ENCODE assay signal across 1 cellular context in genomic region chr4:1249148-1249730, GRCh38.
TF ChIP-seq lines count a peak whose summit lies in the region.

No MANE protein-coding gene starts in this region.

TF ChIP-seq in HepG2, 621 proteins besides CTCF, POLR2A, EP300 and RAD21 (continued from another document and continues in another):
- TF ChIP-seq AFF4 (CRISPR knock-in tag; IDR thresholded peaks at IDR 0.05) (no peak), SIX1 (CRISPR knock-in tag; IDR thresholded peaks at IDR 0.05; ENCODE audit: borderline replicate concordance) (no peak), ELF3 (CRISPR knock-in tag; IDR thresholded peaks at IDR 0.05) (no peak), RNF2 (conservative IDR thresholded peaks at IDR 0.05; ENCODE audit: low read depth) (peak; percentile 48; the same call in 1 of the 2 replicates), MXD4 (CRISPR knock-in tag; IDR thresholded peaks at IDR 0.05) (0 out of 2 replicates have a peak, but pooled peaks have one; percentile 44), PRDM4 (CRISPR knock-in tag; IDR thresholded peaks at IDR 0.05; ENCODE audit: borderline replicate concordance) (no peak), TERF1 (CRISPR knock-in tag; IDR thresholded peaks at IDR 0.05) (no peak), ZNF724P (CRISPR knock-in tag; IDR thresholded peaks at IDR 0.05; ENCODE audit: borderline replicate concordance) (peak; percentile 14; the same call in 1 of the 2 replicates), ZNF773 (CRISPR knock-in tag; IDR thresholded peaks at IDR 0.05; ENCODE audit: borderline replicate concordance) (peak; percentile 78; the same call in 1 of the 2 replicates), EED (CRISPR knock-in tag; IDR thresholded peaks at IDR 0.05) (no peak), HCFC1 (IDR thresholded peaks at IDR 0.05; ENCODE audit: low read depth, low read length) (peak; percentile 29), PPARG (CRISPR knock-in tag; conservative IDR thresholded peaks at IDR 0.05) (no peak), CC2D1A (CRISPR knock-in tag; IDR thresholded peaks at IDR 0.05) (no peak), REL (CRISPR knock-in tag; conservative IDR thresholded peaks at IDR 0.05) (no peak), ELF4 (CRISPR knock-in tag; IDR thresholded peaks at IDR 0.05; ENCODE audit: borderline replicate concordance) (no peak), ARNTL (CRISPR knock-in tag; IDR thresholded peaks at IDR 0.05) (peak; percentile 9; the same call in 1 of the 2 replicates), JUND (CRISPR knock-in tag; IDR thresholded peaks at IDR 0.05) (no peak), ZBTB42 (CRISPR knock-in tag; IDR thresholded peaks at IDR 0.05) (no peak; the same call in 1 of the 2 replicates), ZBTB2 (CRISPR knock-in tag; IDR thresholded peaks at IDR 0.05; ENCODE audit: low read depth) (peak; percentile 76), RBM39 (IDR thresholded peaks at IDR 0.05; ENCODE audit: low read depth, low read length, poor library complexity, severe bottlenecking) (peak; percentile 60), KDM5B (CRISPR knock-in tag; IDR thresholded peaks at IDR 0.05; ENCODE audit: borderline replicate concordance) (peak; percentile 44; the same call in 1 of the 2 replicates), ZNF713 (CRISPR knock-in tag; IDR thresholded peaks at IDR 0.05) (0 out of 2 replicates have a peak, but pooled peaks have one; percentile 33), RBFOX2 (IDR thresholded peaks at IDR 0.05; ENCODE audit: low read depth, low read length) (peak; percentile 76), SRY (CRISPR knock-in tag; IDR thresholded peaks at IDR 0.05) (0 out of 2 replicates have a peak, but pooled peaks have one; percentile 24), ETV6 (CRISPR knock-in tag; conservative IDR thresholded peaks at IDR 0.05) (peak; percentile 55; the same call in 1 of the 2 replicates), CENPT (CRISPR knock-in tag; IDR thresholded peaks at IDR 0.05; ENCODE audit: low read depth) (peak; percentile 47; the same call in 1 of the 2 replicates), ZNF441 (CRISPR knock-in tag; IDR thresholded peaks at IDR 0.05; ENCODE audit: borderline replicate concordance) (0 out of 2 replicates have a peak, but pooled peaks have one; percentile 23), ISX (CRISPR knock-in tag; conservative IDR thresholded peaks at IDR 0.05) (0 out of 2 replicates have a peak, but pooled peaks have one; percentile 18), SKI (IDR thresholded peaks at IDR 0.05; ENCODE audit: partially characterized antibody) (peak; percentile 24), SAFB2 (CRISPR knock-in tag; IDR thresholded peaks at IDR 0.05; ENCODE audit: borderline replicate concordance, low read depth) (0 out of 2 replicates have a peak, but pooled peaks have one; percentile 19), SIN3A (IDR thresholded peaks at IDR 0.05; ENCODE audit: borderline replicate concordance, low read depth, low read length) (peak; percentile 21; the same call in 1 of the 2 replicates), EEA1 (CRISPR knock-in tag; IDR thresholded peaks at IDR 0.05; ENCODE audit: borderline replicate concordance) (0 out of 2 replicates have a peak, but pooled peaks have one; percentile 22), RBM22 (optimal IDR thresholded peaks at IDR 0.05; ENCODE audit: low read length) (no peak), CBX1 (IDR thresholded peaks at IDR 0.05; ENCODE audit: low read depth) (no peak), ZNF839 (CRISPR knock-in tag; IDR thresholded peaks at IDR 0.05; ENCODE audit: borderline replicate concordance) (0 out of 2 replicates have a peak, but pooled peaks have one; percentile 18), FLYWCH1 (CRISPR knock-in tag; IDR thresholded peaks at IDR 0.05) (0 out of 2 replicates have a peak, but pooled peaks have one; percentile 68), SALL1 (CRISPR knock-in tag; IDR thresholded peaks at IDR 0.05) (0 out of 2 replicates have a peak, but pooled peaks have one; percentile 40)
- TF ChIP-seq, protein P1, sequence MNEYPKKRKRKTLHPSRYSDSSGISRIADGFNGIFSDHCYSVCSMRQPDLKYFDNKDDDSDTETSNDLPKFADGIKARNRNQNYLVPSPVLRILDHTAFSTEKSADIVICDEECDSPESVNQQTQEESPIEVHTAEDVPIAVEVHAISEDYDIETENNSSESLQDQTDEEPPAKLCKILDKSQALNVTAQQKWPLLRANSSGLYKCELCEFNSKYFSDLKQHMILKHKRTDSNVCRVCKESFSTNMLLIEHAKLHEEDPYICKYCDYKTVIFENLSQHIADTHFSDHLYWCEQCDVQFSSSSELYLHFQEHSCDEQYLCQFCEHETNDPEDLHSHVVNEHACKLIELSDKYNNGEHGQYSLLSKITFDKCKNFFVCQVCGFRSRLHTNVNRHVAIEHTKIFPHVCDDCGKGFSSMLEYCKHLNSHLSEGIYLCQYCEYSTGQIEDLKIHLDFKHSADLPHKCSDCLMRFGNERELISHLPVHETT (CRISPR knock-in tag; conservative IDR thresholded peaks at IDR 0.05) = peak; percentile 44; the same call in 1 of the 2 replicates
- TF ChIP-seq, protein P2, sequence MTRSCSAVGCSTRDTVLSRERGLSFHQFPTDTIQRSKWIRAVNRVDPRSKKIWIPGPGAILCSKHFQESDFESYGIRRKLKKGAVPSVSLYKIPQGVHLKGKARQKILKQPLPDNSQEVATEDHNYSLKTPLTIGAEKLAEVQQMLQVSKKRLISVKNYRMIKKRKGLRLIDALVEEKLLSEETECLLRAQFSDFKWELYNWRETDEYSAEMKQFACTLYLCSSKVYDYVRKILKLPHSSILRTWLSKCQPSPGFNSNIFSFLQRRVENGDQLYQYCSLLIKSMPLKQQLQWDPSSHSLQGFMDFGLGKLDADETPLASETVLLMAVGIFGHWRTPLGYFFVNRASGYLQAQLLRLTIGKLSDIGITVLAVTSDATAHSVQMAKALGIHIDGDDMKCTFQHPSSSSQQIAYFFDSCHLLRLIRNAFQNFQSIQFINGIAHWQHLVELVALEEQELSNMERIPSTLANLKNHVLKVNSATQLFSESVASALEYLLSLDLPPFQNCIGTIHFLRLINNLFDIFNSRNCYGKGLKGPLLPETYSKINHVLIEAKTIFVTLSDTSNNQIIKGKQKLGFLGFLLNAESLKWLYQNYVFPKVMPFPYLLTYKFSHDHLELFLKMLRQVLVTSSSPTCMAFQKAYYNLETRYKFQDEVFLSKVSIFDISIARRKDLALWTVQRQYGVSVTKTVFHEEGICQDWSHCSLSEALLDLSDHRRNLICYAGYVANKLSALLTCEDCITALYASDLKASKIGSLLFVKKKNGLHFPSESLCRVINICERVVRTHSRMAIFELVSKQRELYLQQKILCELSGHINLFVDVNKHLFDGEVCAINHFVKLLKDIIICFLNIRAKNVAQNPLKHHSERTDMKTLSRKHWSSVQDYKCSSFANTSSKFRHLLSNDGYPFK (CRISPR knock-in tag; IDR thresholded peaks at IDR 0.05; ENCODE audit: borderline replicate concordance) = no peak
- TF ChIP-seq, protein P3, sequence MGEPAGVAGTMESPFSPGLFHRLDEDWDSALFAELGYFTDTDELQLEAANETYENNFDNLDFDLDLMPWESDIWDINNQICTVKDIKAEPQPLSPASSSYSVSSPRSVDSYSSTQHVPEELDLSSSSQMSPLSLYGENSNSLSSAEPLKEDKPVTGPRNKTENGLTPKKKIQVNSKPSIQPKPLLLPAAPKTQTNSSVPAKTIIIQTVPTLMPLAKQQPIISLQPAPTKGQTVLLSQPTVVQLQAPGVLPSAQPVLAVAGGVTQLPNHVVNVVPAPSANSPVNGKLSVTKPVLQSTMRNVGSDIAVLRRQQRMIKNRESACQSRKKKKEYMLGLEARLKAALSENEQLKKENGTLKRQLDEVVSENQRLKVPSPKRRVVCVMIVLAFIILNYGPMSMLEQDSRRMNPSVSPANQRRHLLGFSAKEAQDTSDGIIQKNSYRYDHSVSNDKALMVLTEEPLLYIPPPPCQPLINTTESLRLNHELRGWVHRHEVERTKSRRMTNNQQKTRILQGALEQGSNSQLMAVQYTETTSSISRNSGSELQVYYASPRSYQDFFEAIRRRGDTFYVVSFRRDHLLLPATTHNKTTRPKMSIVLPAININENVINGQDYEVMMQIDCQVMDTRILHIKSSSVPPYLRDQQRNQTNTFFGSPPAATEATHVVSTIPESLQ (CRISPR knock-in tag; conservative IDR thresholded peaks at IDR 0.05) = no peak
